Comparison of ENCODE assay signal across 35 cellular contexts in the genomic region with DNA sequence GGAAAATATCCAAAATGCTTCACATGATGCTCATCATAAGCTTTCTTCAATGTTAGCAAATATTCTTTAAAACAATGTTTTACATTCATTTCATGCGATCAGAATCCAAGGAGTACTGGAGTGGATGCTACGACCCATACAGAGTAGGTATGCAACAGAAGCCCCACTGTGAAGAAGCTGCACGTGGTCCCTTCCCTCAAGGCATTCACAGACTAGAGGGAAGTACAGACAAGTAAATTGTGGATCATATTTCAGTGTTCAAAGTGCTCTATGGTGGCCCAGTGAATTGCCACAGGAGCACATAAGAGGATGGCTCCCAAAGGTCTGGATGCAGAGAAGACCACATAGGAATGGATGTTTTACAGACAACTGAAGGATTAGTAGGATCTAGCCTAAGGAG.
"Had no signal": no experiment of that assay in that cellular context is flagged by ENCODE, and none has a peak within 500 bp of the region (broad histone marks: within the 10 kb centered on the region; RNA-seq: fewer than 3 reads in every experiment).

No MANE protein-coding gene starts in this region.

- H3K9me3 ChIP-seq: ascending aorta, MG63 had no signal

- H3K4me3 ChIP-seq: ascending aorta, cardiac muscle cell, MG63, PC-9, SK-N-MC had no signal

- H3K27me3 Mint-ChIP-seq: activated B cell treated with CpG ODN at 0.5 μM for 24 hours; activated CD4-positive, alpha-beta memory T cell treated with anti-CD3 and anti-CD28 coated beads, Interleukin-2, amount 10 ng/mL, durations not matched to agents 7 days and 5 days; activated CD8-positive, alpha-beta memory T cell treated with anti-CD3 and anti-CD28 coated beads, Interleukin-2, amount 10 ng/mL, durations not matched to agents 7 days and 5 days; activated naive CD8-positive, alpha-beta T cell treated with anti-CD3 and anti-CD28 coated beads for 36 hours; activated T-helper 17 cell treated with anti-CD3 and anti-CD28 coated beads, Interleukin-2, amount 50 U/mL, for 72 hours; central memory CD8-positive, alpha-beta T cell had no signal

- H3K27me3 ChIP-seq: ascending aorta, cardiac muscle cell, MG63 had no signal

- H3K9me3 Mint-ChIP-seq: activated CD4-positive, alpha-beta memory T cell treated with anti-CD3 and anti-CD28 coated beads, Interleukin-2, amount 10 ng/mL, durations not matched to agents 7 days and 5 days; activated naive CD8-positive, alpha-beta T cell treated with anti-CD3 and anti-CD28 coated beads for 36 hours had no signal

- H3K4me1 Mint-ChIP-seq: activated B cell treated with CpG ODN at 0.5 μM for 24 hours; activated CD4-positive, alpha-beta memory T cell treated with anti-CD3 and anti-CD28 coated beads, Interleukin-2, amount 10 ng/mL, durations not matched to agents 7 days and 5 days; activated CD8-positive, alpha-beta memory T cell treated with anti-CD3 and anti-CD28 coated beads, Interleukin-2, amount 10 ng/mL, durations not matched to agents 7 days and 5 days; activated naive CD8-positive, alpha-beta T cell treated with anti-CD3 and anti-CD28 coated beads for 36 hours; activated T-helper 17 cell treated with anti-CD3 and anti-CD28 coated beads, Interleukin-2, amount 50 U/mL, for 72 hours; central memory CD8-positive, alpha-beta T cell had no signal

- H3K36me3 Mint-ChIP-seq: activated CD8-positive, alpha-beta memory T cell treated with anti-CD3 and anti-CD28 coated beads, Interleukin-2, amount 10 ng/mL, durations not matched to agents 7 days and 5 days; activated naive CD8-positive, alpha-beta T cell treated with anti-CD3 and anti-CD28 coated beads for 36 hours had no signal

- H3K27ac Mint-ChIP-seq: activated B cell treated with CpG ODN at 0.5 μM for 24 hours; activated CD4-positive, alpha-beta memory T cell treated with anti-CD3 and anti-CD28 coated beads, Interleukin-2, amount 10 ng/mL, durations not matched to agents 7 days and 5 days; activated CD8-positive, alpha-beta memory T cell treated with anti-CD3 and anti-CD28 coated beads, Interleukin-2, amount 10 ng/mL, durations not matched to agents 7 days and 5 days; activated naive CD8-positive, alpha-beta T cell treated with anti-CD3 and anti-CD28 coated beads for 36 hours; activated T-helper 17 cell treated with anti-CD3 and anti-CD28 coated beads, Interleukin-2, amount 50 U/mL, for 72 hours; T-helper 2 cell treated with Interferon-gamma antibody and Interleukin-4, amounts not matched to agents 5 μg/mL and 100 μg/mL, for 36 hours had no signal

- DNase-seq: activated B cell treated with CpG ODN at 0.5 μM for 24 hours; activated CD4-positive, alpha-beta memory T cell treated with anti-CD3 and anti-CD28 coated beads, Interleukin-2, amount 10 ng/mL, durations not matched to agents 7 days and 5 days; activated CD4-positive, alpha-beta T cell treated with anti-CD3 and anti-CD28 coated beads for 48 hours; activated CD4-positive, CD25-positive, alpha-beta regulatory T cell treated with anti-CD3 and anti-CD28 coated beads, Interleukin-2, amount 50 U/mL, for 72 hours; activated CD8-positive, alpha-beta memory T cell treated with anti-CD3 and anti-CD28 coated beads for 24 hours; activated CD8-positive, alpha-beta memory T cell treated with anti-CD3 and anti-CD28 coated beads, Interleukin-2, amount 10 ng/mL, durations not matched to agents 7 days and 5 days; activated CD8-positive, alpha-beta memory T cell treated with anti-CD3 and anti-CD28 coated beads, Interleukin-2, amount 50 U/mL, for 48 hours; activated effector memory CD4-positive, alpha-beta T cell treated with anti-CD3 and anti-CD28 coated beads, Interleukin-2, amount 50 U/mL, for 16 hours; activated naive CD4-positive, alpha-beta T cell; activated naive CD4-positive, alpha-beta T cell treated with anti-CD3 and anti-CD28 coated beads, Interleukin-2, amount 50 U/mL, for 16 hours; activated naive CD8-positive, alpha-beta T cell treated with anti-CD3 and anti-CD28 coated beads for 36 hours; activated T-cell treated with anti-CD3 and anti-CD28 coated beads, Interleukin-2, amount 50 U/mL, for 48 hours; amniotic stem cell; Kasumi-1; KG1; MG63; NCI-H1048; NCI-H1105 treated with DMSO at 0.1 percent for 48 hours; NCI-H1436; NCI-H1694; NCI-H1930; NCI-H2081 treated with DMSO at 0.1 percent for 48 hours; NCI-H2171; NCI-H510A; NCI-H526; NCI-H748 treated with DMSO at 0.1 percent for 48 hours; PC-9; SIG-M5 had no signal

- H3K4me1 ChIP-seq: ascending aorta had no signal

- H3K36me3 ChIP-seq: ascending aorta, cardiac muscle cell, MG63 had no signal

- H3K27ac ChIP-seq: ascending aorta, cardiac muscle cell, PC-9, RWPE1, SK-N-MC had no signal

- H3K4me3 Mint-ChIP-seq: activated B cell treated with CpG ODN at 0.5 μM for 24 hours; activated CD4-positive, alpha-beta memory T cell treated with anti-CD3 and anti-CD28 coated beads, Interleukin-2, amount 10 ng/mL, durations not matched to agents 7 days and 5 days; activated CD8-positive, alpha-beta memory T cell treated with anti-CD3 and anti-CD28 coated beads, Interleukin-2, amount 10 ng/mL, durations not matched to agents 7 days and 5 days; activated naive CD8-positive, alpha-beta T cell treated with anti-CD3 and anti-CD28 coated beads for 36 hours; activated T-helper 17 cell treated with anti-CD3 and anti-CD28 coated beads, Interleukin-2, amount 50 U/mL, for 72 hours; central memory CD8-positive, alpha-beta T cell; T-helper 2 cell treated with Interferon-gamma antibody and Interleukin-4, amounts not matched to agents 5 μg/mL and 100 μg/mL, for 36 hours had no signal
